ENCODE assay signal across 9 cellular contexts in the genomic region with DNA sequence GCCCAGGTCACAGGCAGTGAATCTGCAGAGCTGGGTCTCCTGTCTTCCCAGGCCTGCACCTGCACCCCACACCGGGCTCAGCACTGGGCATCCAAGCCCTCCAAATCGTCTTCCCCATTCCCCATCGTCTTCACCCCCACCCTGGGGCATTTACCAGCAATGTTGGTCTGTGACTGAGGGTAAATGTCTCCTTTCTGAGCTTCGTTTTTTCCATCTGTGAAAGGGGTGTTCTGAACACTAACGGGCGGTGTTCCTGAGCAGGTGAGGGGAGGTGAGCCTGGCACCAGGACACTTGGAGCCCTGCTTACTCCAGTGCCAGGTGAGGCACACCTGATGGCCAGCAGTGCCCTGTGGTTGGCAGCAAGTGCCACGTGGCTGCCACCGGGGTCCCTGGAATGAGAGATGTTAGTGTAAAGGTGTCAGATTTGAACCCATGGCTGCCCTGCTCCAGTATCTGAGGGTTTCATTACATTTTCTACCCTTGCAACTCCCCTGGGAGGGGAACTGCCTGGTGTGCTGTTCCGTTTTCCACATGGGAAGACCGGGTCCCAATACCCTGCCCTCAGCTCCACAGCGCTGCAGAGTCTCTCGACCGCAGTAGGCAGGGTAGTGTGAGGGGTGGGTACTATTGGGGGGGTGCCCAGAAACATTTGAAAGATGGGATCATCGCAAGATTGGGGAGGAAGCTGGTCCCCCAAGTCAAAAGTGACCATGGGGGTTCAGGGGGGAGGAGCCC. TPM values are rescaled to one million over a fixed set of nuclear protein-coding genes. Genes with fewer than 3 reads are reported as not detected.
DNase-seq lines count a peak whose midpoint lies in the region; ATAC-seq, FAIRE-seq and TF ChIP-seq lines count a peak whose summit lies in the region.
"Had no signal": no experiment of that assay in that cellular context is flagged by ENCODE, and none has a peak within 500 bp of the region (broad histone marks: within the 10 kb centered on the region; RNA-seq: fewer than 3 reads in every experiment).

No MANE protein-coding gene starts in this region.

- peaks cover 54% of the 10 kb centered on the region for H3K4me1 ChIP-seq in A549
- peaks cover 34% of the 10 kb centered on the region for H3K4me1 ChIP-seq in colonic mucosa

- no peaks in the 10 kb centered on the region for H3K9me3 ChIP-seq in A549
- no peaks in the 10 kb centered on the region for H3K9me3 ChIP-seq in colonic mucosa

- peak overlapping the region in 1 of 10 donors; percentile 87 for H3K27ac Mint-ChIP-seq in naive thymus-derived CD8-positive, alpha-beta T cell

- peak overlapping the region; percentile 91 to 99 for H3K9ac ChIP-seq in colonic mucosa (ENCODE audit: low read depth in 2 of 2, low read length in 2 of 2)

- no peak for ATAC-seq in A549
- ATAC-seq in naive thymus-derived CD8-positive, alpha-beta T cell: no peak
- ATAC-seq in GM21786 (IDR thresholded peaks at IDR 0.05; ENCODE audit: unreplicated experiment): no peak
- ATAC-seq in HG03139 (IDR thresholded peaks at IDR 0.05; ENCODE audit: unreplicated experiment): no peak

- CTCF ChIA-PET in A549 (lab: Yijun Ruan, JAX): interaction anchor here (0.6 to 18.5 kb wide), 14 partner anchors 17 to 1646 kb away, joined by 3 to 771 read pairs (median 4); a partner anchor contains a TSS

- peak overlapping the region in 9 of 10 donors; percentile 48 to 82 (median 76) for H3K4me3 Mint-ChIP-seq in naive thymus-derived CD8-positive, alpha-beta T cell

- peaks cover 14 to 42% (median 28%) of the 10 kb centered on the region in 5 donors for H3K27me3 Mint-ChIP-seq in naive thymus-derived CD8-positive, alpha-beta T cell

- WGBS in A549 (ENCODE audit: missing lambda C conversion rate): 72% methylated on average over 10 of the region's 14 CpGs

- POLR2A ChIA-PET in A549 (lab: Yijun Ruan, JAX): interaction anchor here (0.6 to 1.5 kb wide), 3 partner anchors 17 to 222 kb away, joined by 3 to 7 read pairs (median 5); no protein-coding TSS in a partner anchor
- POLR2A ChIA-PET in naive thymus-derived CD8-positive, alpha-beta T cell (lab: Charles Lee): interaction anchor here (0.6 to 1.1 kb wide), 3 partner anchors 8 to 232 kb away, joined by 3 to 7 read pairs (median 4); no protein-coding TSS in a partner anchor

- no peak for FAIRE-seq in A549 (lab: Jason Lieb, UNC)

- no peaks in the 10 kb centered on the region for H3K36me3 Mint-ChIP-seq in naive thymus-derived CD8-positive, alpha-beta T cell

- no peak for TF ChIP-seq POLR2A in A549 (IDR thresholded peaks at IDR 0.05; ENCODE audit: low read length)

- no peak for DNase-seq in A549 (ENCODE audit: low read depth in 1 of 2, low spot score in 1 of 2)
- no peak for DNase-seq in colonic mucosa
- DNase-seq in naive thymus-derived CD8-positive, alpha-beta T cell: no peak
- DNase-seq in iPS-NIHi7 (ENCODE audit: extremely low spot score): no peak
- no peak for DNase-seq in activated gamma-delta T cell (lab: John Stamatoyannopoulos, UW)

- TF ChIP-seq CTCF in A549 (IDR thresholded peaks at IDR 0.05): no peak
- no peak for TF ChIP-seq CTCF in colonic mucosa (IDR thresholded peaks at IDR 0.05)

- peaks cover 3% of the 10 kb centered on the region for H3K36me3 ChIP-seq in colonic mucosa

- peak overlapping the region; percentile 98 for H3K4me3 ChIP-seq in A549
- H3K4me3 ChIP-seq in colonic mucosa: peak overlapping the region; percentile 71

- H3K27me3 ChIP-seq in colonic mucosa: no peaks in the 10 kb centered on the region

- intact Hi-C loops in colonic mucosa (cut with DNase I): no loop called here

- H3K27ac ChIP-seq in A549 (peak overlapping the region; percentile 100), colonic mucosa (peak overlapping the region; percentile 94)

- no peak for TF ChIP-seq EP300 in A549 (IDR thresholded peaks at IDR 0.05)
- TF ChIP-seq EP300 in Ishikawa (IDR thresholded peaks at IDR 0.05; ENCODE audit: borderline replicate concordance): no peak

- TF ChIP-seq RAD21 in A549 (conservative IDR thresholded peaks at IDR 0.05 in 1 of 2, IDR thresholded peaks at IDR 0.05 in 1 of 2) (0 out of 5 replicates have a peak, but pooled peaks of 1 of the 2 experiments have one; percentile 2), Ishikawa (IDR thresholded peaks at IDR 0.05; ENCODE audit: low read depth) (no peak)

- peaks cover 13 to 44% (median 33%) of the 10 kb centered on the region in 4 donors for H3K4me1 Mint-ChIP-seq in naive thymus-derived CD8-positive, alpha-beta T cell

- H3K4me2 ChIP-seq in A549: peak overlapping the region; percentile 98

- peaks cover 0 to 2% (median 0%) of the 10 kb centered on the region in 9 donors for H3K9me3 Mint-ChIP-seq in naive thymus-derived CD8-positive, alpha-beta T cell

TF ChIP-seq in A549, 52 proteins besides CTCF, POLR2A, EP300 and RAD21 (continues in another document):
- TF ChIP-seq EHF (CRISPR knock-in tag; IDR thresholded peaks at IDR 0.05): no peak

TF ChIP-seq in Ishikawa, 13 proteins besides CTCF, POLR2A, EP300 and RAD21:
- TF ChIP-seq CEBPB (IDR thresholded peaks at IDR 0.05): no peak
- no peak for TF ChIP-seq EGR1 (IDR thresholded peaks at IDR 0.05)
- no peak for TF ChIP-seq CREB1 (IDR thresholded peaks at IDR 0.05; ENCODE audit: low read depth)
- no peak for TF ChIP-seq ZBTB7A (IDR thresholded peaks at IDR 0.05; ENCODE audit: low read depth)
- no peak for TF ChIP-seq NFIC (IDR thresholded peaks at IDR 0.05)
- no peak for TF ChIP-seq TAF1 (IDR thresholded peaks at IDR 0.05; ENCODE audit: low read depth)
- TF ChIP-seq TCF12 (IDR thresholded peaks at IDR 0.05; ENCODE audit: low read depth): peak; percentile 2; the same call in 1 of the 2 replicates
- TF ChIP-seq, protein P1, sequence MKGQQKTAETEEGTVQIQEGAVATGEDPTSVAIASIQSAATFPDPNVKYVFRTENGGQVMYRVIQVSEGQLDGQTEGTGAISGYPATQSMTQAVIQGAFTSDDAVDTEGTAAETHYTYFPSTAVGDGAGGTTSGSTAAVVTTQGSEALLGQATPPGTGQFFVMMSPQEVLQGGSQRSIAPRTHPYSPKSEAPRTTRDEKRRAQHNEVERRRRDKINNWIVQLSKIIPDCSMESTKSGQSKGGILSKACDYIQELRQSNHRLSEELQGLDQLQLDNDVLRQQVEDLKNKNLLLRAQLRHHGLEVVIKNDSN (IDR thresholded peaks at IDR 0.05): no peak
- no peak for TF ChIP-seq FOXM1 (IDR thresholded peaks at IDR 0.05; ENCODE audit: borderline replicate concordance, low read depth)

RNA-seq across cellular contexts. Expression of a gene that starts 1.9 kb away (rescaled TPM):
- polyA plus RNA-seq in A549 (2011; rRNA removed) (12.2 and 16.0 TPM in 2 replicates), A549 (2017; fragmentation: RNase III; extraction: RNeasy Plus Mini Kit Qiagen cat#74134 plus additional on column Dnase treatment) (20.2 to 21.5 TPM (median 20.3 TPM) in 3 replicates)
- polyA plus RNA-seq in A549 (2012; cell fraction: cytosol; rRNA removed): 23.4 and 33.7 TPM in 2 replicates
- polyA plus RNA-seq in A549 (2012; cell fraction: nucleus; rRNA removed): 21.3 and 29.9 TPM in 2 replicates
- polyA minus RNA-seq in A549 (2011; rRNA and poly(A)+ RNA removed): 9.8 and 15.0 TPM in 2 replicates
- total RNA-seq in colonic mucosa: 10 to 100 TPM; 66.1 to 97.0 TPM
- not detected for total RNA-seq in naive thymus-derived CD8-positive, alpha-beta T cell
- polyA plus RNA-seq in naive thymus-derived CD8-positive, alpha-beta T cell: not detected

RNA-seq across cellular contexts. Expression of a gene that starts 17.7 kb away (rescaled TPM):
- polyA plus RNA-seq in A549 (2011; rRNA removed): 1.1 and 2.0 TPM in 2 replicates
- polyA plus RNA-seq in A549 (2012; cell fraction: cytosol; rRNA removed): 0.22 and 0.39 TPM in 2 replicates
- polyA plus RNA-seq in A549 (2012; cell fraction: nucleus; rRNA removed): 0.14 TPM in 1 of 2 replicates, not detected in the other
- 0.45 to 0.75 TPM (median 0.63 TPM) in 3 replicates for polyA plus RNA-seq in A549 (2017; fragmentation: RNase III; extraction: RNeasy Plus Mini Kit Qiagen cat#74134 plus additional on column Dnase treatment)
- polyA minus RNA-seq in A549 (2011; rRNA and poly(A)+ RNA removed): not detected in 2 replicates
- 100 to 1,000 TPM; 118 to 160 TPM for total RNA-seq in colonic mucosa
- total RNA-seq in naive thymus-derived CD8-positive, alpha-beta T cell: not detected
- not detected for polyA plus RNA-seq in naive thymus-derived CD8-positive, alpha-beta T cell
- total RNA-seq: renal cortical epithelial cell had no signal

RNA-seq across cellular contexts. Expression of a gene that starts 43.0 kb away (rescaled TPM):
- polyA plus RNA-seq in A549 (2011; rRNA removed) (8.3 and 11.1 TPM in 2 replicates), A549 (2017; fragmentation: RNase III; extraction: RNeasy Plus Mini Kit Qiagen cat#74134 plus additional on column Dnase treatment) (14.1 to 16.1 TPM (median 15.3 TPM) in 3 replicates)
- polyA plus RNA-seq in A549 (2012; cell fraction: cytosol; rRNA removed): 16.0 and 23.0 TPM in 2 replicates
- 52.8 and 67.1 TPM in 2 replicates for polyA plus RNA-seq in A549 (2012; cell fraction: nucleus; rRNA removed)
- 12.5 and 17.6 TPM in 2 replicates for polyA minus RNA-seq in A549 (2011; rRNA and poly(A)+ RNA removed)
- total RNA-seq in colonic mucosa: 10 to 100 TPM; 59.3 to 60.5 TPM
- 1 to 10 TPM; 1.2 to 1.4 TPM for total RNA-seq in naive thymus-derived CD8-positive, alpha-beta T cell
- under 1 TPM in 1 of 3 donors, not detected in 2; 0.22 TPM for polyA plus RNA-seq in naive thymus-derived CD8-positive, alpha-beta T cell

RNA-seq across cellular contexts. Expression of a gene that starts 46.4 kb away (rescaled TPM):
- polyA plus RNA-seq in A549 (2011; rRNA removed): 20.5 and 22.0 TPM in 2 replicates
- polyA plus RNA-seq in A549 (2012; cell fraction: cytosol; rRNA removed): 25.4 and 29.6 TPM in 2 replicates
- polyA plus RNA-seq in A549 (2012; cell fraction: nucleus; rRNA removed): 116 and 166 TPM in 2 replicates
- 23.5 to 28.4 TPM (median 26.1 TPM) in 3 replicates for polyA plus RNA-seq in A549 (2017; fragmentation: RNase III; extraction: RNeasy Plus Mini Kit Qiagen cat#74134 plus additional on column Dnase treatment)
- 18.1 and 19.4 TPM in 2 replicates for polyA minus RNA-seq in A549 (2011; rRNA and poly(A)+ RNA removed)
- total RNA-seq in colonic mucosa: 10 to 100 TPM; 45.7 to 90.2 TPM
- total RNA-seq in naive thymus-derived CD8-positive, alpha-beta T cell: 100 to 1,000 TPM; 103 to 110 TPM
- polyA plus RNA-seq in naive thymus-derived CD8-positive, alpha-beta T cell: 10 to 100 TPM; 20.3 to 24.5 (median 22.6) TPM

Comparison
In these comparisons a context has a peak if more than half of its experiments do, and no peak if none do; other contexts are left out.
1. RNA of a gene that starts 1.9 kb away (total RNA-seq): 66.1 to 97.0 TPM in colonic mucosa; not detected in naive thymus-derived CD8-positive, alpha-beta T cell; every median in the first group is over 10 times any median in the second.
2. RNA of a gene that starts 17.7 kb away (total RNA-seq): 118 to 160 TPM in colonic mucosa; not detected in naive thymus-derived CD8-positive, alpha-beta T cell; every median in the first group is over 100 times any median in the second.
3. RNA of a gene that starts 43.0 kb away (total RNA-seq): 59.3 to 60.5 TPM in colonic mucosa; 1.2 to 1.4 TPM in naive thymus-derived CD8-positive, alpha-beta T cell; every median in the first group is over 10 times any median in the second.